Comparison of ENCODE assay signal across 1 cellular context in the genomic region with DNA sequence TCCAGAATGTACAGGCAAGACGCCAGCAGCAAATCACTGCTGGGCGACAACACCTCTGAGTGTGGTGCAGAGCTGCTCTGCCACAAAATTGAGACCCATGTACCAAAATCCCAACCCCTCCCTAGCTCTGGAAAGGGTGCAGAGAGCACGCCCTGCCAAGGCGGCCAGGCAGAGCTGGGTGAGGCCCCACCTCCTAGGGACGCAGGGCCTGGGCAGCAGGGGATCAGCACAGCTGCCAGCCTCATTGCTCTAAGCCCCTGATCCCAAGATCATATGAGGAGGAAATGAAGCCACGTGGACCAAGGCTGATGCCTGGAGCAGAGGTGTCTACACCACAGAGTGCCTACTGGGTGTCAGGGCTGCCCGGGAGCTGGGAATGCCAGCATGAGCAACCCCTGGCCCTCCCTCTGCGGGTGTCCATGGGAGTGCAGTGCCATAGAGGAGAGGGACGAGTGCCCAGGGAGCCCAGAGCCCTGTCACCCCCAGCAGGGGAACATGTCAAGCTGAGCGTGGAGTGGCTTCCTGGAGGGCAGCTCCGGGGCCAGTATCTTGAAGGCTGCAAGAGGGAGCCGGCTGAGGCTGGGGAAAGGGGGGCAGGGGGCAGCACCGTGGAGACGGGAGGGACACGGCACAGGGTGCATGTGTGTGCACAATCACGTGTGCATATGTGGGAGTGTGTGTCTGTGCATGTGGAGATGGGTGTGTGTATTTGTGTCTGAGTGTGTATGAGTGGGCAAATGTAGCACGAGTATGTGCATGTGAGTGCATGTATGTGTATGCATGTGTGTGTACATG.
TF ChIP-seq lines count a peak whose summit lies in the region.

No MANE protein-coding gene starts in this region.

TF ChIP-seq in HepG2, 621 proteins besides CTCF, POLR2A, EP300 and RAD21 (continued from another document):
- TF ChIP-seq, protein P1, sequence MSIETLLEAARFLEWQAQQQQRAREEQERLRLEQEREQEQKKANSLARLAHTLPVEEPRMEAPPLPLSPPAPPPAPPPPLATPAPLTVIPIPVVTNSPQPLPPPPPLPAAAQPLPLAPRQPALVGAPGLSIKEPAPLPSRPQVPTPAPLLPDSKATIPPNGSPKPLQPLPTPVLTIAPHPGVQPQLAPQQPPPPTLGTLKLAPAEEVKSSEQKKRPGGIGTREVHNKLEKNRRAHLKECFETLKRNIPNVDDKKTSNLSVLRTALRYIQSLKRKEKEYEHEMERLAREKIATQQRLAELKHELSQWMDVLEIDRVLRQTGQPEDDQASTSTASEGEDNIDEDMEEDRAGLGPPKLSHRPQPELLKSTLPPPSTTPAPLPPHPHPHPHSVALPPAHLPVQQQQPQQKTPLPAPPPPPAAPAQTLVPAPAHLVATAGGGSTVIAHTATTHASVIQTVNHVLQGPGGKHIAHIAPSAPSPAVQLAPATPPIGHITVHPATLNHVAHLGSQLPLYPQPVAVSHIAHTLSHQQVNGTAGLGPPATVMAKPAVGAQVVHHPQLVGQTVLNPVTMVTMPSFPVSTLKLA (IDR thresholded peaks at IDR 0.05): peak; percentile 84
- no peak for TF ChIP-seq ZNF768 (CRISPR knock-in tag; IDR thresholded peaks at IDR 0.05)
